31 cellular contexts compared by ENCODE assay signal in genomic region chr2:195864316-195864715, GRCh38.
"Had no signal": no experiment of that assay in that cellular context is flagged by ENCODE, and none has a peak within 500 bp of the region (broad histone marks: within the 10 kb centered on the region; RNA-seq: fewer than 3 reads in every experiment).

No MANE protein-coding gene starts in this region.

- H3K9me3 ChIP-seq: left lung, lower lobe of right lung, neutrophil, right atrium auricular region, right lobe of liver, tibial nerve, uterus had no signal

- H3K4me1 Mint-ChIP-seq: immature natural killer cell, nephron progenitor cell had no signal

- H3K4me3 Mint-ChIP-seq: immature natural killer cell; mesothelial cell of epicardium; naive B cell; natural killer cell; nephron progenitor cell; neural progenitor cell; stimulated activated memory B cell treated with anti-CD40 and anti-IgM and Interleukin-4, amounts not matched to agents 10 μg/mL and 1 μg/mL and 100 μg/mL, for 72 hours; stimulated activated naive CD8-positive, alpha-beta T cell treated with anti-CD3 and anti-CD28 coated beads, Interleukin-15, amount 100 ng/mL, for 72 hours; type B pancreatic cell had no signal

- H3K27me3 Mint-ChIP-seq: stimulated activated naive CD8-positive, alpha-beta T cell treated with anti-CD3 and anti-CD28 coated beads, Interleukin-15, amount 100 ng/mL, for 72 hours; type B pancreatic cell had no signal

- H3K27ac ChIP-seq: left lung, lower lobe of right lung, neural progenitor cell, parathyroid adenoma, right atrium auricular region, right lobe of liver, tibial nerve, uterus had no signal

- H3K4me1 ChIP-seq: left lung, lower lobe of right lung, neural progenitor cell, parathyroid adenoma, right atrium auricular region, right lobe of liver, tibial nerve, uterus had no signal

- H3K9ac ChIP-seq: neural progenitor cell, parathyroid adenoma had no signal

- H3K4me3 ChIP-seq: left lung, lower lobe of right lung, neural progenitor cell, right atrium auricular region, right lobe of liver, smooth muscle cell, tibial nerve, uterus had no signal

- DNase-seq: hypothalamus; immature natural killer cell; kidney; left colon; left lung; lower lobe of right lung; mammary epithelial cell; mesenchymal stem cell; naive B cell; natural killer cell; nephron progenitor cell; occipital lobe; right lobe of liver; stimulated activated CD4-positive, alpha-beta T cell treated with anti-CD3 and anti-CD28 coated beads, Interleukin-1b, Interleukin-23, amount 100 ng/mL, for 48 hours; stimulated activated CD4-positive, alpha-beta T cell treated with anti-CD3 and anti-CD28 coated beads, Interleukin-2, amount 100 ng/mL, for 48 hours; stimulated activated CD4-positive, alpha-beta T cell treated with anti-CD3 and anti-CD28 coated beads, Interleukin-4, amount 100 ng/mL, for 4 hours; stimulated activated CD8-positive, alpha-beta memory T cell treated with anti-CD3 and anti-CD28 coated beads, Interleukin-4, amount 100 ng/mL, for 48 hours; stimulated activated naive CD4-positive, alpha-beta T cell treated with Interleukin-2 at 50 U/mL for 16 hours; stimulated activated naive CD8-positive, alpha-beta T cell treated with anti-CD3 and anti-CD28 coated beads, Interleukin-15, amount 100 ng/mL, for 72 hours; substantia nigra; uterus had no signal

- H3K36me3 ChIP-seq: left lung, lower lobe of right lung, neural progenitor cell, neutrophil, right atrium auricular region, right lobe of liver, tibial nerve, uterus had no signal

- H3K9me3 Mint-ChIP-seq: mesothelial cell of epicardium; naive B cell; natural killer cell; nephron progenitor cell; neural progenitor cell; stimulated activated memory B cell treated with anti-CD40 and anti-IgM and Interleukin-4, amounts not matched to agents 10 μg/mL and 1 μg/mL and 100 μg/mL, for 72 hours; stimulated activated naive CD8-positive, alpha-beta T cell treated with anti-CD3 and anti-CD28 coated beads, Interleukin-15, amount 100 ng/mL, for 72 hours; type B pancreatic cell had no signal

- FAIRE-seq: islet of Langerhans, kidney had no signal

- H2AFZ ChIP-seq: neural progenitor cell, parathyroid adenoma had no signal

- H3K36me3 Mint-ChIP-seq: immature natural killer cell; mesothelial cell of epicardium; naive B cell; natural killer cell; neural progenitor cell; stimulated activated memory B cell treated with anti-CD40 and anti-IgM and Interleukin-4, amounts not matched to agents 10 μg/mL and 1 μg/mL and 100 μg/mL, for 72 hours; type B pancreatic cell had no signal

- H3K4me2 ChIP-seq: neural progenitor cell, smooth muscle cell had no signal

- H3K79me2 ChIP-seq: parathyroid adenoma had no signal

- H3K27ac Mint-ChIP-seq: immature natural killer cell; mesothelial cell of epicardium; natural killer cell; nephron progenitor cell; neural progenitor cell; stimulated activated memory B cell treated with anti-CD40 and anti-IgM and Interleukin-4, amounts not matched to agents 10 μg/mL and 1 μg/mL and 100 μg/mL, for 72 hours; type B pancreatic cell had no signal

- H3K27me3 ChIP-seq: left lung, neural progenitor cell, neutrophil, right atrium auricular region, right lobe of liver, tibial nerve, uterus had no signal
